ENCODE assay signal across 9 cellular contexts in the genomic region with DNA sequence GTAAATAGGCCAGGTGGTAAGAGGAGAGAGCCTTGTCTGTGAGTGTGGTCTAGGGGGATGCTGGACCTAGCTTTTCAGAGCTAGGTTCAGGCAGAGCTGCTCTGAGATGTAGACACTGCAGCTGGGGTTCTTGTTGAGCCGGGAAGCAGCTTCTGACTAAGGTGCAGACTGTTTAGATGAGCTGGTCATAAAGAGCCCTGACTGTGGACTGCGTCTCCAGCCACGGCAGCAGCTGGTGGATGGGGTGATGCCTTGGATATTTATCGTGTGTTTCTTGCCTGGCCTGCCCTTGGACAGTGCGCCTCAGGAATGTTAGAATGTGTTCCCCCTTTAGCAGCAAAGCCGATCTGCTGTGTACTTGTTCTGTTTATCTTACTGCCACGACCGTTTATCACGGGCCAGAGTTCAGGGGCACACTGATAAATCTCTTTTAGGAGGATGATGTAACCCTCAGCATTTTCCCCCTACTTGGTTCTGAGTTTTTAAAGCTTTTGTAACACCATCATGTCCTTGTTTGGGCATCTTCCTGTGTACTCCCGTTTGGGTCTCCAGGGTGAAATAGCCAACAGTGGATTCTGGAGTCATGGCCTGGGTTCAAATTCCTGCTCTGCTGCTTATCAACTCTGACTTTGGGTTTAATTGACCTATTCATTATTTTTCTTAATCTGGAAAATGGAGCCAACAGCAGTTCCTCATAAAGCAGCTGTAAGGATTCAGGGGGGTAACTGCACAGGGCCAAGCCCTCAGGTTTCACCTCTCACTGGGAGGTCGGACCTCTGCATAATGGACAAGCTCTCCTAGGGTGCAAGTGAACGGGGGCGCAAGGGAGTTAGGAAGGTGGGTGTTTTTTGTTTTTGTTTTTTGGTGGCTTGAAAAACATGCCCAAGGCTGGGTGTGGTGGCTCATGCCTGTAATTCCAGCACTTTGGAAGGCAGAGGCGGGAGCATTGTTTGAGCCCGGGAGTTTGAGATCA. TPM values are rescaled to one million over a fixed set of nuclear protein-coding genes. Genes with fewer than 3 reads are reported as not detected.
DNase-seq lines count a peak whose midpoint lies in the region; ATAC-seq and TF ChIP-seq lines count a peak whose summit lies in the region.
"Had no signal": no experiment of that assay in that cellular context is flagged by ENCODE, and none has a peak within 500 bp of the region (broad histone marks: within the 10 kb centered on the region; RNA-seq: fewer than 3 reads in every experiment).

No MANE protein-coding gene starts in this region.

- peaks cover 5 to 10% of the 10 kb centered on the region in 2 donors for H3K36me3 ChIP-seq in mucosa of rectum (ENCODE audit: control insufficient read depth in 2 of 2, insufficient read depth in 2 of 2, low read length in 2 of 2)
- no peaks in the 10 kb centered on the region for H3K36me3 ChIP-seq in CD8-positive, alpha-beta memory T cell (ENCODE audit: insufficient read depth, low read length)
- no peaks in the 10 kb centered on the region for H3K36me3 ChIP-seq in MM.1S (replicated peaks; ENCODE audit: insufficient read depth, low read length)

- no peak overlapping the region for H3K4me2 ChIP-seq in MM.1S (ENCODE audit: low read depth, low read length)

- no peaks in the 10 kb centered on the region for H3K9me2 ChIP-seq in MM.1S (replicated peaks; ENCODE audit: insufficient read depth, low read length)

- H3K9me3 ChIP-seq in mucosa of rectum (ENCODE audit: control insufficient read depth in 2 of 2, low read length in 2 of 2) (no peaks in the 10 kb centered on the region), MM.1S (replicated peaks; ENCODE audit: insufficient read depth, low read length) (no peaks in the 10 kb centered on the region)
- no peaks in the 10 kb centered on the region for H3K9me3 ChIP-seq in CD8-positive, alpha-beta memory T cell (ENCODE audit: low read length)

- H3K27ac Mint-ChIP-seq in endothelial cell (ENCODE audit: unreplicated experiment): peak overlapping the region; percentile 4
- H3K27ac Mint-ChIP-seq in CD8-positive, alpha-beta memory T cell: peak overlapping the region in 1 of 8 donors; percentile 19
- H3K27ac Mint-ChIP-seq: natural killer cell treated with Interleukin-12 subunit alpha and Interleukin-12 subunit beta and Interleukin-15 and Interleukin-18, amount 100 ng/mL, for 72 hours had no signal

- H3K4me1 Mint-ChIP-seq in endothelial cell (ENCODE audit: unreplicated experiment): peaks cover 36% of the 10 kb centered on the region
- H3K4me1 Mint-ChIP-seq in CD8-positive, alpha-beta memory T cell: peaks cover 0 to 4% (median 0%) of the 10 kb centered on the region in 3 donors

- peaks cover under 1% of the 10 kb centered on the region for H3K27me3 Mint-ChIP-seq in endothelial cell (ENCODE audit: unreplicated experiment)
- H3K27me3 Mint-ChIP-seq in CD8-positive, alpha-beta memory T cell: no peaks in the 10 kb centered on the region
- H3K27me3 Mint-ChIP-seq: natural killer cell treated with Interleukin-12 subunit alpha and Interleukin-12 subunit beta and Interleukin-15 and Interleukin-18, amount 100 ng/mL, for 72 hours had no signal

- H3K4me1 ChIP-seq in mucosa of rectum (ENCODE audit: control insufficient read depth in 2 of 2, insufficient read depth in 2 of 2, low read length in 2 of 2) (peaks cover 24 to 30% of the 10 kb centered on the region in 2 donors), MM.1S (ENCODE audit: low read length) (no peaks in the 10 kb centered on the region)
- H3K4me1 ChIP-seq in CD8-positive, alpha-beta memory T cell (ENCODE audit: insufficient read depth, low read length): peaks cover 9% of the 10 kb centered on the region

- H4K20me1 ChIP-seq in MM.1S (ENCODE audit: insufficient read depth, low read length): no peaks in the 10 kb centered on the region

- POLR2A ChIA-PET in CD8-positive, alpha-beta memory T cell (lab: Charles Lee): no interaction called here

- DNase-seq in AG10803 (ENCODE audit: low read depth) (peak; percentile 94), NOMO-1 (lab: John Stamatoyannopoulos, UW; ENCODE audit: unreplicated experiment in 2 of 2) (peak; percentile 43 to 53), endothelial cell (ENCODE audit: low spot score) (no peak), GDM1 (lab: John Stamatoyannopoulos, UW) (no peak), MM.1S (no peak)
- no peak for DNase-seq in CD8-positive, alpha-beta memory T cell

- H3F3A ChIP-seq in MM.1S (ENCODE audit: insufficient read depth, low read length): no peaks in the 10 kb centered on the region

- no peak for ATAC-seq in GM18870 (IDR thresholded peaks at IDR 0.05; ENCODE audit: unreplicated experiment)

- H3K27me3 ChIP-seq in mucosa of rectum (ENCODE audit: control insufficient read depth in 2 of 2, insufficient read depth in 2 of 2, low read length in 2 of 2): no peaks in the 10 kb centered on the region
- H3K27me3 ChIP-seq in CD8-positive, alpha-beta memory T cell (ENCODE audit: insufficient read depth, low read length, poor library complexity, severe bottlenecking): no peaks in the 10 kb centered on the region
- H3K27me3 ChIP-seq in MM.1S (replicated peaks; ENCODE audit: insufficient read depth, low read length): no peaks in the 10 kb centered on the region; the same call in 1 of the 2 replicates

- peak overlapping the region; percentile 12 for H3K4me3 ChIP-seq in AG10803 (ENCODE audit: low read length)
- no peak overlapping the region for H3K4me3 ChIP-seq in mucosa of rectum (ENCODE audit: low read length in 2 of 2)
- no peak overlapping the region for H3K4me3 ChIP-seq in CD8-positive, alpha-beta memory T cell (ENCODE audit: low read length)
- H3K4me3 ChIP-seq in MM.1S (ENCODE audit: low read length): no peak overlapping the region

- H3K4me3 Mint-ChIP-seq in endothelial cell (ENCODE audit: unreplicated experiment): no peak overlapping the region
- H3K4me3 Mint-ChIP-seq in CD8-positive, alpha-beta memory T cell: no peak overlapping the region
- H3K4me3 Mint-ChIP-seq: natural killer cell treated with Interleukin-12 subunit alpha and Interleukin-12 subunit beta and Interleukin-15 and Interleukin-18, amount 100 ng/mL, for 72 hours had no signal

- H3K27ac ChIP-seq in mucosa of rectum (ENCODE audit: low read depth in 2 of 2, low read length in 2 of 2) (peak overlapping the region; percentile 50 to 72), MM.1S (ENCODE audit: low read length) (no peak overlapping the region)
- H3K27ac ChIP-seq in CD8-positive, alpha-beta memory T cell (ENCODE audit: low read depth, low read length): no peak overlapping the region

- peak overlapping the region in 1 of 2 donors; percentile 35 for H3K9ac ChIP-seq in mucosa of rectum (ENCODE audit: low read depth in 1 of 2, low read length in 2 of 2)
- H3K9ac ChIP-seq in MM.1S (ENCODE audit: low read length): no peak overlapping the region

- H3K36me3 Mint-ChIP-seq in endothelial cell (ENCODE audit: low read depth, unreplicated experiment): no peaks in the 10 kb centered on the region
- H3K36me3 Mint-ChIP-seq in CD8-positive, alpha-beta memory T cell: peaks cover 0 to 6% (median 4%) of the 10 kb centered on the region in 3 donors
- H3K36me3 Mint-ChIP-seq: natural killer cell treated with Interleukin-12 subunit alpha and Interleukin-12 subunit beta and Interleukin-15 and Interleukin-18, amount 100 ng/mL, for 72 hours had no signal

- TF ChIP-seq CTCF in AG10803 (conservative IDR thresholded peaks at IDR 0.05; ENCODE audit: low read length): no peak
- no peak for TF ChIP-seq CTCF in endothelial cell (IDR thresholded peaks at IDR 0.05; ENCODE audit: unreplicated experiment)
- TF ChIP-seq CTCF in MM.1S (IDR thresholded peaks at IDR 0.05; ENCODE audit: low read length): no peak

- H3K79me2 ChIP-seq in MM.1S (ENCODE audit: low read length): no peaks in the 10 kb centered on the region

- no peaks in the 10 kb centered on the region for H3K9me3 Mint-ChIP-seq in endothelial cell (ENCODE audit: unreplicated experiment)
- H3K9me3 Mint-ChIP-seq in CD8-positive, alpha-beta memory T cell: no peaks in the 10 kb centered on the region
- H3K9me3 Mint-ChIP-seq: natural killer cell treated with Interleukin-12 subunit alpha and Interleukin-12 subunit beta and Interleukin-15 and Interleukin-18, amount 100 ng/mL, for 72 hours had no signal

- CTCF ChIA-PET in CD8-positive, alpha-beta memory T cell (lab: Charles Lee): interaction anchor here (0.5 kb wide), 1 partner anchor 11 kb away, joined by 3 read pairs; no protein-coding TSS in a partner anchor

- H2AFZ ChIP-seq in MM.1S (ENCODE audit: low read length): no peak overlapping the region

RNA-seq across cellular contexts. Expression of a gene that starts 51.4 kb away (rescaled TPM):
- total RNA-seq in endothelial cell (ENCODE audit: unreplicated experiment): 216 TPM
- 10 to 100 TPM; 11.5 to 12.8 TPM for total RNA-seq in CD8-positive, alpha-beta memory T cell
- polyA plus RNA-seq in CD8-positive, alpha-beta memory T cell: 12.2 TPM

Comparison
In these comparisons a context has a peak if more than half of its experiments do, and no peak if none do; other contexts are left out.
1. DNase-seq: peak in AG10803 (single experiment) and NOMO-1 (2 of 2); none in endothelial cell (single experiment), GDM1 (single experiment), CD8-positive, alpha-beta memory T cell (0 of 5) and MM.1S (single experiment).
2. H3K27ac ChIP-seq: peak in mucosa of rectum (2 of 2); none in CD8-positive, alpha-beta memory T cell (single experiment) and MM.1S (single experiment).
3. RNA of a gene that starts 51.4 kb away (total RNA-seq): 216 TPM in endothelial cell (single experiment); 11.5 to 12.8 TPM in CD8-positive, alpha-beta memory T cell; every median in the first group is over 10 times any median in the second.